10 cellular contexts compared by ENCODE assay signal in the genomic region with DNA sequence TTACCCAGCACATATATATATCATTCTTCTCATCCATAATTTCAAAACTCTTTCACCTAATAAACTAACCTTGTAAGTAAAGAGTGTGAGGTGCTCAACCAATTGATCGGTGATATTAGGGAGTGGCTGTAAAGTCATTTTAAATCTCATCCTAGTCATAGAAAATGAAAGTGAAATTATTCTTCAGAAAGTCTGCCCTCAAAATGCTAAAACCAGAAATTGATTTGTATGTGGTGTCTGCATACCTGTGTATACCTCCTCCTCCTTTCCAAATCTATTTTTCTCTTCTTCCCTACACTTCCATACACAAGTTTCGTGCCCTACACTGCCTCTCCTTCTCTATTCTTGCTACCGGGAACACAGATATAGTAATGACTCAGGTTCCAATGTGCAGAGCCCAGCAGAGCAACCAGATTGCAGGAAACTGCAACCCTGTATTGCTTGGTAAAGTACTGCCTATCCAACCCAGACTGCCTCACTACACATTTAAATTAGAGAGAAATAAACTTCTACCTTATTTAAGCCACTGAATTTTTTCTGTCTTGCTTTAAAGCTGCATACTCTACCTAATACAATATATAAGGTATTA. TPM values are rescaled to one million over a fixed set of nuclear protein-coding genes. Genes with fewer than 3 reads are reported as not detected.
DNase-seq lines count a peak whose midpoint lies in the region; ATAC-seq and TF ChIP-seq lines count a peak whose summit lies in the region.
"Had no signal": no experiment of that assay in that cellular context is flagged by ENCODE, and none has a peak within 500 bp of the region (broad histone marks: within the 10 kb centered on the region; RNA-seq: fewer than 3 reads in every experiment).

No MANE protein-coding gene starts in this region.

- no peaks in the 10 kb centered on the region for H3K36me3 Mint-ChIP-seq in activated CD4-positive, alpha-beta memory T cell treated with anti-CD3 and anti-CD28 coated beads for 36 hours
- H3K36me3 Mint-ChIP-seq in natural killer cell treated with Interleukin-12 subunit alpha and Interleukin-12 subunit beta and Interleukin-15 and Interleukin-18, amount 100 ng/mL, for 72 hours: no peaks in the 10 kb centered on the region

- POLR2A ChIA-PET in activated CD4-positive, alpha-beta memory T cell treated with anti-CD3 and anti-CD28 coated beads for 36 hours (lab: Charles Lee): no interaction called here

- TF ChIP-seq CTCF in body of pancreas (IDR thresholded peaks at IDR 0.05): no peak
- TF ChIP-seq CTCF in ovary (IDR thresholded peaks at IDR 0.05): no peak

- no peak for TF ChIP-seq POLR2A in body of pancreas (IDR thresholded peaks at IDR 0.05)
- TF ChIP-seq POLR2A in ovary (IDR thresholded peaks at IDR 0.05): no peak

- no peak for TF ChIP-seq EP300 in ovary (IDR thresholded peaks at IDR 0.05)

- H3K9me3 ChIP-seq in body of pancreas (no peaks in the 10 kb centered on the region), ovary (no peaks in the 10 kb centered on the region)

- H3K9me3 Mint-ChIP-seq in activated CD4-positive, alpha-beta memory T cell treated with anti-CD3 and anti-CD28 coated beads for 36 hours: no peaks in the 10 kb centered on the region
- H3K9me3 Mint-ChIP-seq in natural killer cell treated with Interleukin-12 subunit alpha and Interleukin-12 subunit beta and Interleukin-15 and Interleukin-18, amount 100 ng/mL, for 72 hours: no peaks in the 10 kb centered on the region
- H3K9me3 Mint-ChIP-seq: dendritic cell treated with granulocyte-macrophage colony-stimulating factor and Interleukin-4, amounts not matched to agents 40 ng/mL and 50 ng/mL, for 4 days had no signal

- H3K4me3 ChIP-seq in body of pancreas (no peak overlapping the region), ovary (no peak overlapping the region)

- peak; percentile 23 for ATAC-seq in GM18861 (IDR thresholded peaks at IDR 0.05; ENCODE audit: unreplicated experiment)
- peak; percentile 32 for ATAC-seq in HG02678 (IDR thresholded peaks at IDR 0.05; ENCODE audit: unreplicated experiment)
- peak; percentile 33 to 49 for ATAC-seq in natural killer cell treated with Interleukin-12 subunit alpha and Interleukin-12 subunit beta and Interleukin-15 and Interleukin-18, amount 100 ng/mL, for 72 hours
- ATAC-seq in body of pancreas: no peak
- ATAC-seq: left ventricle myocardium superior had no signal

- no peaks in the 10 kb centered on the region for H3K36me3 ChIP-seq in body of pancreas (replicated peaks in 1 of 2; ENCODE audit: insufficient read depth in 1 of 2, low read depth in 2 of 2)
- H3K36me3 ChIP-seq in ovary: no peaks in the 10 kb centered on the region

- H3K27me3 ChIP-seq in body of pancreas: no peaks in the 10 kb centered on the region
- no peaks in the 10 kb centered on the region for H3K27me3 ChIP-seq in ovary

- peaks cover 17% of the 10 kb centered on the region for H3K4me1 Mint-ChIP-seq in activated CD4-positive, alpha-beta memory T cell treated with anti-CD3 and anti-CD28 coated beads for 36 hours (ENCODE audit: low read depth)
- H3K4me1 Mint-ChIP-seq in natural killer cell treated with Interleukin-12 subunit alpha and Interleukin-12 subunit beta and Interleukin-15 and Interleukin-18, amount 100 ng/mL, for 72 hours (ENCODE audit: low read depth in 2 of 2): peaks cover 13% of the 10 kb centered on the region in 2 donors

- no peak for DNase-seq in activated CD4-positive, alpha-beta memory T cell treated with anti-CD3 and anti-CD28 coated beads for 36 hours
- no peak for DNase-seq in natural killer cell treated with Interleukin-12 subunit alpha and Interleukin-12 subunit beta and Interleukin-15 and Interleukin-18, amount 100 ng/mL, for 72 hours (ENCODE audit: low spot score)
- no peak for DNase-seq in NCI-H345 (lab: John Stamatoyannopoulos, UW)
- no peak for DNase-seq in body of pancreas
- DNase-seq in ovary: no peak
- DNase-seq in NOMO-1 treated with DMSO at 0.1 percent for 48 hours (lab: John Stamatoyannopoulos, UW; ENCODE audit: unreplicated experiment): no peak
- DNase-seq: left ventricle myocardium superior had no signal

- H3K27me3 Mint-ChIP-seq in activated CD4-positive, alpha-beta memory T cell treated with anti-CD3 and anti-CD28 coated beads for 36 hours: no peaks in the 10 kb centered on the region
- H3K27me3 Mint-ChIP-seq in natural killer cell treated with Interleukin-12 subunit alpha and Interleukin-12 subunit beta and Interleukin-15 and Interleukin-18, amount 100 ng/mL, for 72 hours: no peaks in the 10 kb centered on the region
- H3K27me3 Mint-ChIP-seq: dendritic cell treated with granulocyte-macrophage colony-stimulating factor and Interleukin-4, amounts not matched to agents 40 ng/mL and 50 ng/mL, for 4 days had no signal

- 49 to 62% methylated on average over 3 of the region's 3 CpGs for WGBS in body of pancreas, 2 donors
- WGBS in ovary, 3 donors: 14 to 42% (median 15%) methylated on average over 3 of the region's 3 CpGs

- intact Hi-C loops in activated CD4-positive, alpha-beta memory T cell treated with anti-CD3 and anti-CD28 coated beads for 36 hours (cut with micrococcal nuclease): loop anchor here (10.0 kb wide), 3 partner anchors 725 to 1155 kb away; partner anchors contain the start of gene PLCL2
- intact Hi-C loops in body of pancreas (cut with DNase I) (no loop called here), ovary (cut with DNase I) (no loop called here)

- H3K4me3 Mint-ChIP-seq in activated CD4-positive, alpha-beta memory T cell treated with anti-CD3 and anti-CD28 coated beads for 36 hours: peak overlapping the region; percentile 27
- peak overlapping the region; percentile 86 for H3K4me3 Mint-ChIP-seq in natural killer cell treated with Interleukin-12 subunit alpha and Interleukin-12 subunit beta and Interleukin-15 and Interleukin-18, amount 100 ng/mL, for 72 hours
- H3K4me3 Mint-ChIP-seq: dendritic cell treated with granulocyte-macrophage colony-stimulating factor and Interleukin-4, amounts not matched to agents 40 ng/mL and 50 ng/mL, for 4 days had no signal

- CTCF ChIA-PET in activated CD4-positive, alpha-beta memory T cell treated with anti-CD3 and anti-CD28 coated beads for 36 hours (lab: Charles Lee): interaction anchor here (0.6 kb wide), 1 partner anchor 226 kb away, joined by 3 read pairs; no protein-coding TSS in a partner anchor

- H3K27ac ChIP-seq in body of pancreas: no peak overlapping the region
- no peak overlapping the region for H3K27ac ChIP-seq in ovary

- no peak overlapping the region for H3K27ac Mint-ChIP-seq in activated CD4-positive, alpha-beta memory T cell treated with anti-CD3 and anti-CD28 coated beads for 36 hours
- peak overlapping the region; percentile 6 to 24 for H3K27ac Mint-ChIP-seq in natural killer cell treated with Interleukin-12 subunit alpha and Interleukin-12 subunit beta and Interleukin-15 and Interleukin-18, amount 100 ng/mL, for 72 hours
- H3K27ac Mint-ChIP-seq: dendritic cell treated with granulocyte-macrophage colony-stimulating factor and Interleukin-4, amounts not matched to agents 40 ng/mL and 50 ng/mL, for 4 days had no signal

- H3K4me1 ChIP-seq in body of pancreas: peaks cover 21% of the 10 kb centered on the region
- H3K4me1 ChIP-seq in ovary (ENCODE audit: insufficient read depth): peaks cover 2% of the 10 kb centered on the region

RNA-seq across cellular contexts. Expression of gene TBC1D5, which starts 7.4 kb away (rescaled TPM):
- total RNA-seq in activated CD4-positive, alpha-beta memory T cell treated with anti-CD3 and anti-CD28 coated beads for 36 hours: 10 to 100 TPM; 49.2 to 53.7 TPM
- 10 to 100 TPM; 43.4 to 51.6 TPM for total RNA-seq in natural killer cell treated with Interleukin-12 subunit alpha and Interleukin-12 subunit beta and Interleukin-15 and Interleukin-18, amount 100 ng/mL, for 72 hours
- total RNA-seq in body of pancreas (10 to 100 TPM; 46.8 to 71.1 TPM), ovary (10 to 100 TPM; 48.8 to 73.5 (median 61.0) TPM)
- 10 to 100 TPM; 20.7 to 71.8 TPM for polyA plus RNA-seq in ovary
